Comparison of ENCODE assay signal across 14 cellular contexts in the genomic region with DNA sequence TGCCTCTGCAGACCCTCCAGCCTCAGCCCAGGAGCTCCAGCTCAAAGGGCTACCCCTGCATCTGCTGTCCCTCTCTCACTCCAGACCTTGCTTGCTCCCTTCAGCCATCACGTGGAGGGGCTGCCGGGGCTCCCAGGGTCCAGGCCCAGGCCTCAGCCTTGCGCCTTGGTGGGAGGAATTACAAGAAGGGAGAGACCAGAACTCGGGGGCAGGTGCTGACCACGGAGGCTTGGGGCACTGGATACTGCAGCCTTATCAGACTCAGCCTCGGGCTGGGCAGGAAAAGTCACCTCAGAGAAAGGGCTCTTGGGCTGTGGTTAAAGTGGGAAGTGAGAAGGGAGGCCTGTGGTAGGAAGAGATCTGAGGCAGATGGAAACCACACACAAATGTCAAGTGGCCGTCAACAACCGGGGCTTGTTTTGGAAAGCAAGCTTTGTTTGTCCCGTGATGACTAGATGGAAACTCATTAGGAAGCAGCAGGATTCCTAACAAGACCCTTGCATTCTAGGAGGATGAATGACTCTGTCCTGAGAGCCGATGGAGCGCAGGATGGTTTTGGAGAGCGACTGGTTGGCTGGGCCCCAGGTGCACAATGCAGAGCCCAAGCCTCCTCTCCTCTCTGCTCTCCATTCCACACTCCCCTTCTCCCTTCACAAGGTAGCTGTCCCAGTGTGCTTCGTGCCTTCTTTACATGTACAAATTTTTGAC.
DNase-seq lines count a peak whose midpoint lies in the region; ATAC-seq, FAIRE-seq and TF ChIP-seq lines count a peak whose summit lies in the region.
"Had no signal": no experiment of that assay in that cellular context is flagged by ENCODE, and none has a peak within 500 bp of the region (broad histone marks: within the 10 kb centered on the region; RNA-seq: fewer than 3 reads in every experiment).

No MANE protein-coding gene starts in this region.

- H3K4me1 Mint-ChIP-seq in activated CD4-positive, alpha-beta T cell treated with anti-CD3 and anti-CD28 coated beads, Interleukin-2, amount 10 ng/mL, durations not matched to agents 24 days and 14 days = peaks cover 17% of the 10 kb centered on the region
- H3K4me1 Mint-ChIP-seq in stimulated activated effector memory CD8-positive, alpha-beta T cell treated with anti-CD3 and anti-CD28 coated beads, Interleukin-12 subunit alpha, Interleukin-12 subunit beta, amount 100 ng/mL, for 72 hours = peaks cover 46% of the 10 kb centered on the region

- H3K36me3 Mint-ChIP-seq in activated CD4-positive, alpha-beta T cell treated with anti-CD3 and anti-CD28 coated beads, Interleukin-2, amount 10 ng/mL, durations not matched to agents 24 days and 14 days (ENCODE audit: low read depth) = no peaks in the 10 kb centered on the region
- H3K36me3 Mint-ChIP-seq in stimulated activated effector memory CD8-positive, alpha-beta T cell treated with anti-CD3 and anti-CD28 coated beads, Interleukin-12 subunit alpha, Interleukin-12 subunit beta, amount 100 ng/mL, for 72 hours = peaks cover 20% of the 10 kb centered on the region

- H3K27me3 ChIP-seq in SU-DHL-6 (ENCODE audit: low read length) = no peaks in the 10 kb centered on the region

- H3K9me2 ChIP-seq in SU-DHL-6 (replicated peaks; ENCODE audit: insufficient read depth, low read length) = no peaks in the 10 kb centered on the region

- H3K4me3 Mint-ChIP-seq in activated CD4-positive, alpha-beta T cell treated with anti-CD3 and anti-CD28 coated beads, Interleukin-2, amount 10 ng/mL, durations not matched to agents 24 days and 14 days = peak overlapping the region; percentile 16
- H3K4me3 Mint-ChIP-seq in stimulated activated effector memory CD8-positive, alpha-beta T cell treated with anti-CD3 and anti-CD28 coated beads, Interleukin-12 subunit alpha, Interleukin-12 subunit beta, amount 100 ng/mL, for 72 hours = no peak overlapping the region
- H3K4me3 Mint-ChIP-seq: nephron had no signal

- no peaks in the 10 kb centered on the region for H3K9me3 Mint-ChIP-seq in activated CD4-positive, alpha-beta T cell treated with anti-CD3 and anti-CD28 coated beads, Interleukin-2, amount 10 ng/mL, durations not matched to agents 24 days and 14 days
- no peaks in the 10 kb centered on the region for H3K9me3 Mint-ChIP-seq in stimulated activated effector memory CD8-positive, alpha-beta T cell treated with anti-CD3 and anti-CD28 coated beads, Interleukin-12 subunit alpha, Interleukin-12 subunit beta, amount 100 ng/mL, for 72 hours
- H3K9me3 Mint-ChIP-seq: nephron had no signal

- intact Hi-C loops in activated CD4-positive, alpha-beta T cell treated with anti-CD3 and anti-CD28 coated beads, Interleukin-2, amount 10 ng/mL, durations not matched to agents 24 days and 14 days (cut with micrococcal nuclease) = loop anchor here (2.0 kb wide), 1 partner anchor 15 kb away; no protein-coding TSS in a partner anchor
- intact Hi-C loops in left ventricle myocardium superior (cut with micrococcal nuclease) = no loop called here

- no peaks in the 10 kb centered on the region for H4K20me1 ChIP-seq in SU-DHL-6 (ENCODE audit: low read depth, low read length)

- no peak for FAIRE-seq in frontal cortex (lab: Jason Lieb, UNC)
- FAIRE-seq: astrocyte, endothelial cell of umbilical vein had no signal

- TF ChIP-seq CTCF in SU-DHL-6 (IDR thresholded peaks at IDR 0.05; ENCODE audit: insufficient read depth, low read length, poor library complexity, severe bottlenecking) = no peak

- no peaks in the 10 kb centered on the region for H3K79me2 ChIP-seq in SU-DHL-6 (ENCODE audit: insufficient read depth, low read length)

- peak overlapping the region; percentile 37 for H3K9ac ChIP-seq in SU-DHL-6 (ENCODE audit: low read length)

- H3K27ac Mint-ChIP-seq in activated CD4-positive, alpha-beta T cell treated with anti-CD3 and anti-CD28 coated beads, Interleukin-2, amount 10 ng/mL, durations not matched to agents 24 days and 14 days = no peak overlapping the region
- no peak overlapping the region for H3K27ac Mint-ChIP-seq in stimulated activated effector memory CD8-positive, alpha-beta T cell treated with anti-CD3 and anti-CD28 coated beads, Interleukin-12 subunit alpha, Interleukin-12 subunit beta, amount 100 ng/mL, for 72 hours
- H3K27ac Mint-ChIP-seq: nephron had no signal

- peaks cover 25% of the 10 kb centered on the region for H3F3A ChIP-seq in SU-DHL-6 (ENCODE audit: insufficient read depth)

- ATAC-seq in HG02763 (IDR thresholded peaks at IDR 0.05; ENCODE audit: unreplicated experiment) (peak; percentile 66), GM18520 (IDR thresholded peaks at IDR 0.05; ENCODE audit: unreplicated experiment) (no peak), left ventricle myocardium superior (no peak)
- ATAC-seq in stimulated activated effector memory CD8-positive, alpha-beta T cell treated with anti-CD3 and anti-CD28 coated beads, Interleukin-12 subunit alpha, Interleukin-12 subunit beta, amount 100 ng/mL, for 72 hours = peak; percentile 62

- peak overlapping the region; percentile 47 for H3K4me2 ChIP-seq in SU-DHL-6 (ENCODE audit: low read depth, low read length, poor library complexity, severe bottlenecking)

- DNase-seq in activated CD4-positive, alpha-beta T cell treated with anti-CD3 and anti-CD28 coated beads, Interleukin-2, amount 10 ng/mL, durations not matched to agents 24 days and 14 days = peak; percentile 73
- no peak for DNase-seq in activated CD4-positive, alpha-beta T cell treated with anti-CD3 and anti-CD28 coated beads for 1 hour
- no peak for DNase-seq in stimulated activated effector memory CD8-positive, alpha-beta T cell treated with anti-CD3 and anti-CD28 coated beads, Interleukin-12 subunit alpha, Interleukin-12 subunit beta, amount 100 ng/mL, for 72 hours (ENCODE audit: low spot score in 2 of 2)
- no peak for DNase-seq in left ventricle myocardium superior
- DNase-seq in frontal cortex (ENCODE audit: low spot score in 2 of 2) = no peak
- DNase-seq: 8988T, NCI-H187, SHP77 treated with DMSO at 0.1 percent for 48 hours had no signal

- H2AFZ ChIP-seq in SU-DHL-6 (ENCODE audit: low read depth, low read length, severe bottlenecking) = no peak overlapping the region

- H3K4me3 ChIP-seq in SU-DHL-6 (ENCODE audit: insufficient read depth, low read length, poor library complexity, severe bottlenecking) = no peak overlapping the region

- H3K27ac ChIP-seq in SU-DHL-6 (ENCODE audit: low read depth, low read length) = peak overlapping the region; percentile 79

- no peaks in the 10 kb centered on the region for H3K9me3 ChIP-seq in SU-DHL-6 (ENCODE audit: insufficient read depth, low read length)

- H3K36me3 ChIP-seq in SU-DHL-6 (ENCODE audit: low read length) = no peaks in the 10 kb centered on the region

- H3K27me3 Mint-ChIP-seq in activated CD4-positive, alpha-beta T cell treated with anti-CD3 and anti-CD28 coated beads, Interleukin-2, amount 10 ng/mL, durations not matched to agents 24 days and 14 days = peaks cover 32% of the 10 kb centered on the region

Comparison
In these comparisons a context has a peak if more than half of its experiments do, and no peak if none do; other contexts are left out.
1. ATAC-seq: peak in HG02763 (single experiment) and stimulated activated effector memory CD8-positive, alpha-beta T cell treated with anti-CD3 and anti-CD28 coated beads, Interleukin-12 subunit alpha, Interleukin-12 subunit beta, amount 100 ng/mL, for 72 hours (single experiment); none in GM18520 (single experiment) and left ventricle myocardium superior (single experiment).